Comparison of ENCODE assay signal across 11 cellular contexts in genomic region chr2:226660524-226660923, GRCh38.
A peak's percentile ranks its signal among the peaks of the same experiment; 100 is the strongest.
DNase-seq lines count a peak whose midpoint lies in the region; ATAC-seq, FAIRE-seq and TF ChIP-seq lines count a peak whose summit lies in the region.
"Had no signal": no experiment of that assay in that cellular context is flagged by ENCODE, and none has a peak within 500 bp of the region (broad histone marks: within the 10 kb centered on the region; RNA-seq: fewer than 3 reads in every experiment).

No MANE protein-coding gene starts in this region.

- DNase-seq in HTR-8/SVneo (ENCODE audit: insufficient read length, low spot score) (peak; percentile 39), astrocyte of the cerebellum (ENCODE audit: low read depth) (peak; percentile 61), kidney glomerular epithelial cell (lab: John Stamatoyannopoulos, UW) (peak; percentile 19), testis (peak; percentile 51), T-helper 17 cell (no peak), SW480 (ENCODE audit: low spot score) (no peak), COR-L47 (lab: John Stamatoyannopoulos, UW) (no peak), endothelial cell (ENCODE audit: low spot score) (no peak)
- DNase-seq: NCI-H1436 treated with DMSO at 0.1 percent for 48 hours had no signal

- ATAC-seq in T-helper 17 cell: no peak

- H3K4me3 ChIP-seq in astrocyte of the cerebellum (ENCODE audit: low read depth, low read length) (no peak overlapping the region), testis (no peak overlapping the region)

- H3K27me3 ChIP-seq in testis: no peaks in the 10 kb centered on the region

- 22 to 61% methylated on average over 1 of the region's 1 CpG for WGBS in testis, 2 donors

- H3K36me3 ChIP-seq in testis (ENCODE audit: low read depth, missing control alignments): no peaks in the 10 kb centered on the region

- peaks cover 4% of the 10 kb centered on the region for H3K9me3 Mint-ChIP-seq in endothelial cell (ENCODE audit: unreplicated experiment)
- H3K9me3 Mint-ChIP-seq: brain, memory B cell had no signal

- H3K27ac ChIP-seq in testis: no peak overlapping the region

- TF ChIP-seq POLR2A in testis (IDR thresholded peaks at IDR 0.05): no peak

- peaks cover 3% of the 10 kb centered on the region for H3K4me1 ChIP-seq in testis

- TF ChIP-seq CTCF in astrocyte of the cerebellum (IDR thresholded peaks at IDR 0.05; ENCODE audit: low read depth, low read length, missing control alignments): no peak
- no peak for TF ChIP-seq CTCF in testis (IDR thresholded peaks at IDR 0.05)
- TF ChIP-seq CTCF in endothelial cell (IDR thresholded peaks at IDR 0.05; ENCODE audit: unreplicated experiment): no peak

- no peak overlapping the region for H3K4me3 Mint-ChIP-seq in T-helper 17 cell
- H3K4me3 Mint-ChIP-seq in endothelial cell (ENCODE audit: unreplicated experiment): no peak overlapping the region
- H3K4me3 Mint-ChIP-seq: brain, memory B cell had no signal

- intact Hi-C loops in testis (cut with DNase I; ENCODE audit: low total_unique reads): no loop called here

- H3K27ac Mint-ChIP-seq in T-helper 17 cell (no peak overlapping the region), endothelial cell (ENCODE audit: unreplicated experiment) (no peak overlapping the region)
- H3K27ac Mint-ChIP-seq: memory B cell had no signal

- no peaks in the 10 kb centered on the region for H3K9me3 ChIP-seq in testis
- no peaks in the 10 kb centered on the region for H3K9me3 ChIP-seq in T-helper 17 cell (ENCODE audit: control insufficient read depth, low read length, poor library complexity, severe bottlenecking)

- H3K4me1 Mint-ChIP-seq in T-helper 17 cell (peaks cover 2% of the 10 kb centered on the region), endothelial cell (ENCODE audit: unreplicated experiment) (peaks cover 12% of the 10 kb centered on the region)
- H3K4me1 Mint-ChIP-seq: memory B cell had no signal

- peak; percentile 84 for FAIRE-seq in HTR-8/SVneo (lab: Jason Lieb, UNC)

- H3K36me3 Mint-ChIP-seq in T-helper 17 cell (ENCODE audit: low read depth): peaks cover 6% of the 10 kb centered on the region
- H3K36me3 Mint-ChIP-seq in endothelial cell (ENCODE audit: low read depth, unreplicated experiment): peaks cover 4% of the 10 kb centered on the region
- H3K36me3 Mint-ChIP-seq: brain, memory B cell had no signal

- peaks cover 11% of the 10 kb centered on the region for H3K27me3 Mint-ChIP-seq in T-helper 17 cell
- H3K27me3 Mint-ChIP-seq in endothelial cell (ENCODE audit: unreplicated experiment): peaks cover 7% of the 10 kb centered on the region
- H3K27me3 Mint-ChIP-seq: brain had no signal

- in situ Hi-C loops in astrocyte of the cerebellum (cut with HindIII; ENCODE audit: low sequenced_read_pairs): no loop called here

Comparison
In these comparisons a context has a peak if more than half of its experiments do, and no peak if none do; other contexts are left out.
1. DNase-seq: peak in HTR-8/SVneo (single experiment), astrocyte of the cerebellum (single experiment), kidney glomerular epithelial cell (single experiment) and testis (single experiment); none in T-helper 17 cell (0 of 3), SW480 (single experiment), COR-L47 (single experiment) and endothelial cell (single experiment).